In the genomic region with DNA sequence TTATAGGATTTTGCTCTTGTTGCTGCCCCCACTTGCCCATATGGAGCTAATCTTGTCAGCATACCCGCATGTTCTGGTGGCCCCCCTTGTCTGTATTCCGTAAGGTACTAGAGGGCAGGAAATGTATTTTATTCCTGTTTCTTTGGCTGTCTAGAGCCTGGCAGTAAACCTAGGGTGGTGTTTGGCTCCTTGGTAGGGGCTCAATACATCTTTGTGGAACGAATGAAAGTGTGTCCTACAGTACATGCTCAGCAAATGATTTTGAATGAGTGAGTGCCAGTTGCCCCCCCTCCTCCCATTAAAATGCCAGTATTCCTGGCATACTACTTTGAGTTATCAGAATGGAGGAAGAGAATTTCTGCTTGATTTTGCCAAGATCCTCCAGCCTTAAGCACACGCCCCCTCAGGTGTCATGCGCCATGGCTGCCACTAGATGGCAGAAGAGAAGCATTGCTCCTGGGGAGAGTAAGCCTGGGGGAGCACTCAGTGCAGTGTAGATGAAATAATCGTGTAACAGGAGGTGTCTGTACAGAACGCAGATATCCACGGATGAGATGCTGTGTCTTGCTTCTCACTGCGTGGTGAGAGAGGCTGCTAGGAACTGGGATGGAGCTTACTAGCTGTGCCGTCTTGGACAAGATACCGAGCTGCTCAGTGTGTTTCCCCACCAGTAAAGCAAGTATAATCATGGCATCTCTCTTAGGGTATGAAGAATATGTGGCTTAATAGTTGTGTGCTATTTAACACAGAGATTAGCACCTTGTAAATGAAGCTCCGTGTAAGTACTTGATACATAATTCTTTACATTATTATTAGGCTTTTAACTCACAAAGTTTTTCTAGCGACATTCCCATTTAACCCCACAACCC, we compare ENCODE assay signal across 1 cellular context.
TF ChIP-seq lines count a peak whose summit lies in the region.

No MANE protein-coding gene starts in this region.

TF ChIP-seq in K562, 482 proteins besides CTCF, POLR2A, EP300 and RAD21 (continued from another document and continues in another):
- TF ChIP-seq, protein P1, sequence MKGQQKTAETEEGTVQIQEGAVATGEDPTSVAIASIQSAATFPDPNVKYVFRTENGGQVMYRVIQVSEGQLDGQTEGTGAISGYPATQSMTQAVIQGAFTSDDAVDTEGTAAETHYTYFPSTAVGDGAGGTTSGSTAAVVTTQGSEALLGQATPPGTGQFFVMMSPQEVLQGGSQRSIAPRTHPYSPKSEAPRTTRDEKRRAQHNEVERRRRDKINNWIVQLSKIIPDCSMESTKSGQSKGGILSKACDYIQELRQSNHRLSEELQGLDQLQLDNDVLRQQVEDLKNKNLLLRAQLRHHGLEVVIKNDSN (CRISPR knock-in tag; IDR thresholded peaks at IDR 0.05) = 0 out of 2 replicates have a peak, but pooled peaks have one; percentile 21
- TF ChIP-seq SIN3A (IDR thresholded peaks at IDR 0.05; ENCODE audit: borderline replicate concordance in 2 of 2, control insufficient read depth in 1 of 2, low read depth in 2 of 2, low read length in 2 of 2) (no peak), KLF16 (IDR thresholded peaks at IDR 0.05) (peak; percentile 60), SMARCA4 (IDR thresholded peaks at IDR 0.05) (no peak), CC2D1A (IDR thresholded peaks at IDR 0.05) (peak; percentile 77), SRSF7 (optimal IDR thresholded peaks at IDR 0.05; ENCODE audit: low read depth, low read length) (no peak), MTA2 (IDR thresholded peaks at IDR 0.05; ENCODE audit: low read depth) (no peak), DACH1 (IDR thresholded peaks at IDR 0.05; ENCODE audit: partially characterized antibody) (no peak), SRSF3 (IDR thresholded peaks at IDR 0.05; ENCODE audit: insufficient read depth, low read length) (no peak), RFX1 (IDR thresholded peaks at IDR 0.05) (no peak), ZNF253 (CRISPR knock-in tag; conservative IDR thresholded peaks at IDR 0.05) (no peak), ZFP1 (CRISPR knock-in tag; IDR thresholded peaks at IDR 0.05) (no peak), ZBTB8A (IDR thresholded peaks at IDR 0.05; ENCODE audit: partially characterized antibody) (no peak), OTX1 (CRISPR knock-in tag; IDR thresholded peaks at IDR 0.05) (no peak), ELF4 (CRISPR knock-in tag; IDR thresholded peaks at IDR 0.05) (no peak), ZNF311 (CRISPR knock-in tag; IDR thresholded peaks at IDR 0.05) (no peak), XRCC5 (IDR thresholded peaks at IDR 0.05; ENCODE audit: low read depth, low read length) (no peak)
- TF ChIP-seq, protein P2, sequence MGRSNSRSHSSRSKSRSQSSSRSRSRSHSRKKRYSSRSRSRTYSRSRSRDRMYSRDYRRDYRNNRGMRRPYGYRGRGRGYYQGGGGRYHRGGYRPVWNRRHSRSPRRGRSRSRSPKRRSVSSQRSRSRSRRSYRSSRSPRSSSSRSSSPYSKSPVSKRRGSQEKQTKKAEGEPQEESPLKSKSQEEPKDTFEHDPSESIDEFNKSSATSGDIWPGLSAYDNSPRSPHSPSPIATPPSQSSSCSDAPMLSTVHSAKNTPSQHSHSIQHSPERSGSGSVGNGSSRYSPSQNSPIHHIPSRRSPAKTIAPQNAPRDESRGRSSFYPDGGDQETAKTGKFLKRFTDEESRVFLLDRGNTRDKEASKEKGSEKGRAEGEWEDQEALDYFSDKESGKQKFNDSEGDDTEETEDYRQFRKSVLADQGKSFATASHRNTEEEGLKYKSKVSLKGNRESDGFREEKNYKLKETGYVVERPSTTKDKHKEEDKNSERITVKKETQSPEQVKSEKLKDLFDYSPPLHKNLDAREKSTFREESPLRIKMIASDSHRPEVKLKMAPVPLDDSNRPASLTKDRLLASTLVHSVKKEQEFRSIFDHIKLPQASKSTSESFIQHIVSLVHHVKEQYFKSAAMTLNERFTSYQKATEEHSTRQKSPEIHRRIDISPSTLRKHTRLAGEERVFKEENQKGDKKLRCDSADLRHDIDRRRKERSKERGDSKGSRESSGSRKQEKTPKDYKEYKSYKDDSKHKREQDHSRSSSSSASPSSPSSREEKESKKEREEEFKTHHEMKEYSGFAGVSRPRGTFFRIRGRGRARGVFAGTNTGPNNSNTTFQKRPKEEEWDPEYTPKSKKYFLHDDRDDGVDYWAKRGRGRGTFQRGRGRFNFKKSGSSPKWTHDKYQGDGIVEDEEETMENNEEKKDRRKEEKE (IDR thresholded peaks at IDR 0.05; ENCODE audit: borderline replicate concordance in 1 of 2, control insufficient read depth in 1 of 2, low read depth in 2 of 2, low read length in 1 of 2) = no peak
- TF ChIP-seq, protein P3, sequence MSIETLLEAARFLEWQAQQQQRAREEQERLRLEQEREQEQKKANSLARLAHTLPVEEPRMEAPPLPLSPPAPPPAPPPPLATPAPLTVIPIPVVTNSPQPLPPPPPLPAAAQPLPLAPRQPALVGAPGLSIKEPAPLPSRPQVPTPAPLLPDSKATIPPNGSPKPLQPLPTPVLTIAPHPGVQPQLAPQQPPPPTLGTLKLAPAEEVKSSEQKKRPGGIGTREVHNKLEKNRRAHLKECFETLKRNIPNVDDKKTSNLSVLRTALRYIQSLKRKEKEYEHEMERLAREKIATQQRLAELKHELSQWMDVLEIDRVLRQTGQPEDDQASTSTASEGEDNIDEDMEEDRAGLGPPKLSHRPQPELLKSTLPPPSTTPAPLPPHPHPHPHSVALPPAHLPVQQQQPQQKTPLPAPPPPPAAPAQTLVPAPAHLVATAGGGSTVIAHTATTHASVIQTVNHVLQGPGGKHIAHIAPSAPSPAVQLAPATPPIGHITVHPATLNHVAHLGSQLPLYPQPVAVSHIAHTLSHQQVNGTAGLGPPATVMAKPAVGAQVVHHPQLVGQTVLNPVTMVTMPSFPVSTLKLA (conservative IDR thresholded peaks at IDR 0.05) = no peak
- TF ChIP-seq, protein P4, sequence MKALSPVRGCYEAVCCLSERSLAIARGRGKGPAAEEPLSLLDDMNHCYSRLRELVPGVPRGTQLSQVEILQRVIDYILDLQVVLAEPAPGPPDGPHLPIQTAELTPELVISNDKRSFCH (CRISPR knock-in tag; IDR thresholded peaks at IDR 0.05) = no peak
- TF ChIP-seq, protein P4 (tag; IDR thresholded peaks at IDR 0.05) = 0 out of 2 replicates have a peak, but pooled peaks have one; percentile 27
- TF ChIP-seq, protein P5, sequence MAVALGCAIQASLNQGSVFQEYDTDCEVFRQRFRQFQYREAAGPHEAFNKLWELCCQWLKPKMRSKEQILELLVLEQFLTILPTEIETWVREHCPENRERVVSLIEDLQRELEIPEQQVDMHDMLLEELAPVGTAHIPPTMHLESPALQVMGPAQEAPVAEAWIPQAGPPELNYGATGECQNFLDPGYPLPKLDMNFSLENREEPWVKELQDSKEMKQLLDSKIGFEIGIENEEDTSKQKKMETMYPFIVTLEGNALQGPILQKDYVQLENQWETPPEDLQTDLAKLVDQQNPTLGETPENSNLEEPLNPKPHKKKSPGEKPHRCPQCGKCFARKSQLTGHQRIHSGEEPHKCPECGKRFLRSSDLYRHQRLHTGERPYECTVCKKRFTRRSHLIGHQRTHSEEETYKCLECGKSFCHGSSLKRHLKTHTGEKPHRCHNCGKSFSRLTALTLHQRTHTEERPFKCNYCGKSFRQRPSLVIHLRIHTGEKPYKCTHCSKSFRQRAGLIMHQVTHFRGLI (CRISPR knock-in tag; IDR thresholded peaks at IDR 0.05) = no peak
- TF ChIP-seq, protein P6, sequence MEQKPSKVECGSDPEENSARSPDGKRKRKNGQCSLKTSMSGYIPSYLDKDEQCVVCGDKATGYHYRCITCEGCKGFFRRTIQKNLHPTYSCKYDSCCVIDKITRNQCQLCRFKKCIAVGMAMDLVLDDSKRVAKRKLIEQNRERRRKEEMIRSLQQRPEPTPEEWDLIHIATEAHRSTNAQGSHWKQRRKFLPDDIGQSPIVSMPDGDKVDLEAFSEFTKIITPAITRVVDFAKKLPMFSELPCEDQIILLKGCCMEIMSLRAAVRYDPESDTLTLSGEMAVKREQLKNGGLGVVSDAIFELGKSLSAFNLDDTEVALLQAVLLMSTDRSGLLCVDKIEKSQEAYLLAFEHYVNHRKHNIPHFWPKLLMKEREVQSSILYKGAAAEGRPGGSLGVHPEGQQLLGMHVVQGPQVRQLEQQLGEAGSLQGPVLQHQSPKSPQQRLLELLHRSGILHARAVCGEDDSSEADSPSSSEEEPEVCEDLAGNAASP (IDR thresholded peaks at IDR 0.05) = no peak
- TF ChIP-seq, protein P7, sequence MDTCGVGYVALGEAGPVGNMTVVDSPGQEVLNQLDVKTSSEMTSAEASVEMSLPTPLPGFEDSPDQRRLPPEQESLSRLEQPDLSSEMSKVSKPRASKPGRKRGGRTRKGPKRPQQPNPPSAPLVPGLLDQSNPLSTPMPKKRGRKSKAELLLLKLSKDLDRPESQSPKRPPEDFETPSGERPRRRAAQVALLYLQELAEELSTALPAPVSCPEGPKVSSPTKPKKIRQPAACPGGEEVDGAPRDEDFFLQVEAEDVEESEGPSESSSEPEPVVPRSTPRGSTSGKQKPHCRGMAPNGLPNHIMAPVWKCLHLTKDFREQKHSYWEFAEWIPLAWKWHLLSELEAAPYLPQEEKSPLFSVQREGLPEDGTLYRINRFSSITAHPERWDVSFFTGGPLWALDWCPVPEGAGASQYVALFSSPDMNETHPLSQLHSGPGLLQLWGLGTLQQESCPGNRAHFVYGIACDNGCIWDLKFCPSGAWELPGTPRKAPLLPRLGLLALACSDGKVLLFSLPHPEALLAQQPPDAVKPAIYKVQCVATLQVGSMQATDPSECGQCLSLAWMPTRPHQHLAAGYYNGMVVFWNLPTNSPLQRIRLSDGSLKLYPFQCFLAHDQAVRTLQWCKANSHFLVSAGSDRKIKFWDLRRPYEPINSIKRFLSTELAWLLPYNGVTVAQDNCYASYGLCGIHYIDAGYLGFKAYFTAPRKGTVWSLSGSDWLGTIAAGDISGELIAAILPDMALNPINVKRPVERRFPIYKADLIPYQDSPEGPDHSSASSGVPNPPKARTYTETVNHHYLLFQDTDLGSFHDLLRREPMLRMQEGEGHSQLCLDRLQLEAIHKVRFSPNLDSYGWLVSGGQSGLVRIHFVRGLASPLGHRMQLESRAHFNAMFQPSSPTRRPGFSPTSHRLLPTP (IDR thresholded peaks at IDR 0.05; ENCODE audit: borderline replicate concordance, extremely low read depth, insufficient read length) = no peak
- TF ChIP-seq, protein P8, sequence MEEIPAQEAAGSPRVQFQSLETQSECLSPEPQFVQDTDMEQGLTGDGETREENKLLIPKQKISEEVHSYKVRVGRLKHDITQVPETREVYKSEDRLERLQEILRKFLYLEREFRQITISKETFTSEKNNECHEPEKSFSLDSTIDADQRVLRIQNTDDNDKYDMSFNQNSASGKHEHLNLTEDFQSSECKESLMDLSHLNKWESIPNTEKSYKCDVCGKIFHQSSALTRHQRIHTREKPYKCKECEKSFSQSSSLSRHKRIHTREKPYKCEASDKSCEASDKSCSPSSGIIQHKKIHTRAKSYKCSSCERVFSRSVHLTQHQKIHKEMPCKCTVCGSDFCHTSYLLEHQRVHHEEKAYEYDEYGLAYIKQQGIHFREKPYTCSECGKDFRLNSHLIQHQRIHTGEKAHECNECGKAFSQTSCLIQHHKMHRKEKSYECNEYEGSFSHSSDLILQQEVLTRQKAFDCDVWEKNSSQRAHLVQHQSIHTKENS (CRISPR knock-in tag; IDR thresholded peaks at IDR 0.05) = no peak
- TF ChIP-seq, protein P9, sequence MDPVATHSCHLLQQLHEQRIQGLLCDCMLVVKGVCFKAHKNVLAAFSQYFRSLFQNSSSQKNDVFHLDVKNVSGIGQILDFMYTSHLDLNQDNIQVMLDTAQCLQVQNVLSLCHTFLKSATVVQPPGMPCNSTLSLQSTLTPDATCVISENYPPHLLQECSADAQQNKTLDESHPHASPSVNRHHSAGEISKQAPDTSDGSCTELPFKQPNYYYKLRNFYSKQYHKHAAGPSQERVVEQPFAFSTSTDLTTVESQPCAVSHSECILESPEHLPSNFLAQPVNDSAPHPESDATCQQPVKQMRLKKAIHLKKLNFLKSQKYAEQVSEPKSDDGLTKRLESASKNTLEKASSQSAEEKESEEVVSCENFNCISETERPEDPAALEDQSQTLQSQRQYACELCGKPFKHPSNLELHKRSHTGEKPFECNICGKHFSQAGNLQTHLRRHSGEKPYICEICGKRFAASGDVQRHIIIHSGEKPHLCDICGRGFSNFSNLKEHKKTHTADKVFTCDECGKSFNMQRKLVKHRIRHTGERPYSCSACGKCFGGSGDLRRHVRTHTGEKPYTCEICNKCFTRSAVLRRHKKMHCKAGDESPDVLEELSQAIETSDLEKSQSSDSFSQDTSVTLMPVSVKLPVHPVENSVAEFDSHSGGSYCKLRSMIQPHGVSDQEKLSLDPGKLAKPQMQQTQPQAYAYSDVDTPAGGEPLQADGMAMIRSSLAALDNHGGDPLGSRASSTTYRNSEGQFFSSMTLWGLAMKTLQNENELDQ (CRISPR knock-in tag; IDR thresholded peaks at IDR 0.05; ENCODE audit: borderline replicate concordance) = no peak
- TF ChIP-seq, protein P10, sequence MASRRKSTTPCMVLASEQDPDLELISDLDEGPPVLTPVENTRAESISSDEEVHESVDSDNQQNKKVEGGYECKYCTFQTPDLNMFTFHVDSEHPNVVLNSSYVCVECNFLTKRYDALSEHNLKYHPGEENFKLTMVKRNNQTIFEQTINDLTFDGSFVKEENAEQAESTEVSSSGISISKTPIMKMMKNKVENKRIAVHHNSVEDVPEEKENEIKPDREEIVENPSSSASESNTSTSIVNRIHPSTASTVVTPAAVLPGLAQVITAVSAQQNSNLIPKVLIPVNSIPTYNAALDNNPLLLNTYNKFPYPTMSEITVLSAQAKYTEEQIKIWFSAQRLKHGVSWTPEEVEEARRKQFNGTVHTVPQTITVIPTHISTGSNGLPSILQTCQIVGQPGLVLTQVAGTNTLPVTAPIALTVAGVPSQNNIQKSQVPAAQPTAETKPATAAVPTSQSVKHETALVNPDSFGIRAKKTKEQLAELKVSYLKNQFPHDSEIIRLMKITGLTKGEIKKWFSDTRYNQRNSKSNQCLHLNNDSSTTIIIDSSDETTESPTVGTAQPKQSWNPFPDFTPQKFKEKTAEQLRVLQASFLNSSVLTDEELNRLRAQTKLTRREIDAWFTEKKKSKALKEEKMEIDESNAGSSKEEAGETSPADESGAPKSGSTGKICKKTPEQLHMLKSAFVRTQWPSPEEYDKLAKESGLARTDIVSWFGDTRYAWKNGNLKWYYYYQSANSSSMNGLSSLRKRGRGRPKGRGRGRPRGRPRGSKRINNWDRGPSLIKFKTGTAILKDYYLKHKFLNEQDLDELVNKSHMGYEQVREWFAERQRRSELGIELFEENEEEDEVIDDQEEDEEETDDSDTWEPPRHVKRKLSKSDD (conservative IDR thresholded peaks at IDR 0.05; ENCODE audit: low read length) = no peak
